Comparison of ENCODE assay signal across 9 cellular contexts in genomic region chrX:1468250-1468772, GRCh38. TPM values are rescaled to one million over a fixed set of nuclear protein-coding genes. Genes with fewer than 3 reads are reported as not detected.
DNase-seq lines count a peak whose midpoint lies in the region; ATAC-seq and TF ChIP-seq lines count a peak whose summit lies in the region.
"Had no signal": no experiment of that assay in that cellular context is flagged by ENCODE, and none has a peak within 500 bp of the region (broad histone marks: within the 10 kb centered on the region; RNA-seq: fewer than 3 reads in every experiment).

No MANE protein-coding gene starts in this region.

- no peak overlapping the region for H2AFZ ChIP-seq in KMS-11 (ENCODE audit: low read depth)
- no peak overlapping the region for H2AFZ ChIP-seq in hepatocyte

- H3K9me2 ChIP-seq in hepatocyte (replicated peaks; ENCODE audit: insufficient read depth): no peaks in the 10 kb centered on the region

- H4K20me1 ChIP-seq in KMS-11 (ENCODE audit: insufficient read depth) (no peaks in the 10 kb centered on the region), hepatocyte (ENCODE audit: insufficient read depth, poor library complexity, severe bottlenecking) (no peaks in the 10 kb centered on the region)

- peak; percentile 43 for ATAC-seq in GM21447 (IDR thresholded peaks at IDR 0.05; ENCODE audit: unreplicated experiment)
- ATAC-seq in activated CD4-positive, CD25-positive, alpha-beta regulatory T cell treated with anti-CD3 and anti-CD28 coated beads, Interleukin-2, amount 50 U/mL, for 24 hours: peak; percentile 91 to 94

- DNase-seq in EH (ENCODE audit: low read depth): peak; percentile 77
- peak; percentile 64 for DNase-seq in coronary artery (ENCODE audit: low spot score)
- peak; percentile 52 to 56 for DNase-seq in stimulated activated CD4-positive, alpha-beta T cell treated with anti-CD3 and anti-CD28 coated beads, Interleukin-1b, Interleukin-23, amount 100 ng/mL, for 1 hour (ENCODE audit: low read depth in 2 of 2)
- DNase-seq in hepatocyte (ENCODE audit: low spot score): no peak
- no peak for DNase-seq in ovary

- H3K4me2 ChIP-seq in KMS-11 (peak overlapping the region; percentile 58; the same call in 1 of the 2 replicates), hepatocyte (no peak overlapping the region)

- H3K4me1 ChIP-seq in KMS-11 (ENCODE audit: low read depth, poor library complexity, severe bottlenecking) (peaks cover 77% of the 10 kb centered on the region), hepatocyte (ENCODE audit: insufficient read depth) (no peaks in the 10 kb centered on the region), ovary (ENCODE audit: insufficient read depth) (no peaks in the 10 kb centered on the region)
- H3K4me1 ChIP-seq: pancreas had no signal

- TF ChIP-seq EP300 in ovary (IDR thresholded peaks at IDR 0.05): no peak

- H3K4me3 ChIP-seq in KMS-11 (IDR thresholded peaks at IDR 0.05; ENCODE audit: insufficient read depth, low read depth, low read length) (no peak overlapping the region), coronary artery (no peak overlapping the region), hepatocyte (no peak overlapping the region), ovary (no peak overlapping the region)
- H3K4me3 ChIP-seq: pancreas had no signal

- peak overlapping the region; percentile 26; the same call in 1 of the 2 replicates for H3K9ac ChIP-seq in KMS-11

- H3K36me3 ChIP-seq in KMS-11 (ENCODE audit: insufficient read depth): no peaks in the 10 kb centered on the region; the same call in 1 of the 2 replicates
- no peaks in the 10 kb centered on the region for H3K36me3 ChIP-seq in hepatocyte (replicated peaks; ENCODE audit: insufficient read depth, low read depth)
- no peaks in the 10 kb centered on the region for H3K36me3 ChIP-seq in ovary
- H3K36me3 ChIP-seq: pancreas had no signal

- H3K27me3 ChIP-seq in KMS-11 (ENCODE audit: insufficient read depth, low read depth) (no peaks in the 10 kb centered on the region), hepatocyte (no peaks in the 10 kb centered on the region), ovary (no peaks in the 10 kb centered on the region)

- no peak for TF ChIP-seq POLR2A in ovary (IDR thresholded peaks at IDR 0.05)

- TF ChIP-seq CTCF in KMS-11 (conservative IDR thresholded peaks at IDR 0.05; ENCODE audit: low read depth, low read length) (no peak), coronary artery (IDR thresholded peaks at IDR 0.05) (no peak), hepatocyte (IDR thresholded peaks at IDR 0.05; ENCODE audit: poor library complexity) (no peak), ovary (IDR thresholded peaks at IDR 0.05) (no peak)

- H3K79me2 ChIP-seq in KMS-11 (ENCODE audit: insufficient read depth, low read depth) (peaks cover 17% of the 10 kb centered on the region), hepatocyte (no peaks in the 10 kb centered on the region)

- H3K9me3 ChIP-seq in hepatocyte (ENCODE audit: low read depth): no peaks in the 10 kb centered on the region
- H3K9me3 ChIP-seq in ovary: no peaks in the 10 kb centered on the region
- H3K9me3 ChIP-seq: pancreas had no signal

- 80% methylated on average over 19 of the region's 20 CpGs for WGBS in hepatocyte (ENCODE audit: low lambda C conversion rate, missing lambda C conversion rate)
- 51 to 78% (median 62%) methylated on average over 15 to 20 of the region's 20 CpGs for WGBS in ovary, 3 donors

- H3K27ac ChIP-seq in KMS-11 (peak overlapping the region; percentile 89), coronary artery (no peak overlapping the region), hepatocyte (no peak overlapping the region), ovary (no peak overlapping the region)
- H3K27ac ChIP-seq: pancreas had no signal

- intact Hi-C loops in ovary (cut with DNase I): loop anchor here in 1 of 4 donors (10.0 kb wide), 1 partner anchor 1136 kb away; no protein-coding TSS in a partner anchor

RNA-seq across cellular contexts. Expression of gene ASMTL, which starts 15.6 kb away (rescaled TPM):
- 10.1 and 15.1 TPM in 2 replicates for total RNA-seq in hepatocyte
- polyA plus RNA-seq in hepatocyte: 26.7 and 31.0 TPM in 2 replicates
- 10 to 100 TPM; 23.1 to 48.9 (median 40.7) TPM for total RNA-seq in ovary
- 10 to 100 TPM; 21.3 to 45.4 TPM for polyA plus RNA-seq in ovary

Comparison
In these comparisons a context has a peak if more than half of its experiments do, and no peak if none do; other contexts are left out.
1. DNase-seq: peak in EH (single experiment), coronary artery (single experiment) and stimulated activated CD4-positive, alpha-beta T cell treated with anti-CD3 and anti-CD28 coated beads, Interleukin-1b, Interleukin-23, amount 100 ng/mL, for 1 hour (2 of 2); none in hepatocyte (single experiment) and ovary (0 of 5).